Comparison of ENCODE assay signal across 9 cellular contexts in genomic region chr10:29619273-29619672, GRCh38. TPM values are rescaled to one million over a fixed set of nuclear protein-coding genes. Genes with fewer than 3 reads are reported as not detected.
DNase-seq lines count a peak whose midpoint lies in the region; ATAC-seq, FAIRE-seq and TF ChIP-seq lines count a peak whose summit lies in the region.
"Had no signal": no experiment of that assay in that cellular context is flagged by ENCODE, and none has a peak within 500 bp of the region (broad histone marks: within the 10 kb centered on the region; RNA-seq: fewer than 3 reads in every experiment).

No MANE protein-coding gene starts in this region.

- no peak for DNase-seq in Caco-2
- peak; percentile 43 for DNase-seq in RCC 7860 (ENCODE audit: low spot score)
- peak; percentile 58 to 66 for DNase-seq in foreskin fibroblast
- DNase-seq in ovary = no peak
- DNase-seq in occipital lobe (lab: John Stamatoyannopoulos, UW) = no peak
- no peak for DNase-seq in medulla oblongata (ENCODE audit: extremely low spot score)
- no peak for DNase-seq in activated T-helper 2 cell treated with anti-CD3 and anti-CD28 coated beads, Interferon-gamma antibody, Interleukin-2, Interleukin-4, amounts not matched to agents 10 μg/mL and 5 μg/mL and 100 μg/mL, durations not matched to agents 14 hours and 24 hours and 36 hours (ENCODE audit: low spot score)
- DNase-seq in CD8-positive, alpha-beta T cell = no peak
- DNase-seq: activated naive CD4-positive, alpha-beta T cell treated with anti-CD3 and anti-CD28 coated beads for 36 hours had no signal

- no peak for ATAC-seq in CD8-positive, alpha-beta T cell

- WGBS in ovary, 3 donors = 7 to 13% (median 10%) methylated on average over 5 of the region's 5 CpGs

- peak; percentile 77 for FAIRE-seq in RCC 7860 (lab: Jason Lieb, UNC)

- H3K4me1 ChIP-seq in Caco-2 (peaks cover 38% of the 10 kb centered on the region), ovary (ENCODE audit: insufficient read depth) (peaks cover 26% of the 10 kb centered on the region)
- no peaks in the 10 kb centered on the region for H3K4me1 ChIP-seq in CD8-positive, alpha-beta T cell (ENCODE audit: insufficient read depth, low read length)

- peak overlapping the region in 1 of 2 donors; percentile 96 for H3K27ac ChIP-seq in ovary
- H3K27ac ChIP-seq in CD8-positive, alpha-beta T cell (ENCODE audit: low read depth, low read length) = no peak overlapping the region

- BruUV-seq in Caco-2 (replicated peaks; lab: Mats Ljungman, UMichigan) = no TSS peak

- no peaks in the 10 kb centered on the region for H3K27me3 Mint-ChIP-seq in Caco-2 (ENCODE audit: insufficient read depth, unreplicated experiment)
- H3K27me3 Mint-ChIP-seq in activated T-helper 2 cell treated with anti-CD3 and anti-CD28 coated beads, Interferon-gamma antibody, Interleukin-2, Interleukin-4, amounts not matched to agents 10 μg/mL and 5 μg/mL and 100 μg/mL, durations not matched to agents 14 hours and 24 hours and 36 hours (ENCODE audit: low read depth) = no peaks in the 10 kb centered on the region
- no peaks in the 10 kb centered on the region for H3K27me3 Mint-ChIP-seq in CD8-positive, alpha-beta T cell (ENCODE audit: low read depth)

- TF ChIP-seq EP300 in ovary (IDR thresholded peaks at IDR 0.05) = no peak

- no peaks in the 10 kb centered on the region for H3K9me3 Mint-ChIP-seq in Caco-2 (ENCODE audit: unreplicated experiment)
- H3K9me3 Mint-ChIP-seq in activated T-helper 2 cell treated with anti-CD3 and anti-CD28 coated beads, Interferon-gamma antibody, Interleukin-2, Interleukin-4, amounts not matched to agents 10 μg/mL and 5 μg/mL and 100 μg/mL, durations not matched to agents 14 hours and 24 hours and 36 hours = peaks cover 2% of the 10 kb centered on the region
- H3K9me3 Mint-ChIP-seq in CD8-positive, alpha-beta T cell = no peaks in the 10 kb centered on the region

- peak overlapping the region; percentile 20 for H3K4me3 ChIP-seq in Caco-2 (ENCODE audit: low read depth, low read length)
- H3K4me3 ChIP-seq in foreskin fibroblast (ENCODE audit: low read depth in 1 of 2, low read length in 2 of 2) = no peak overlapping the region
- H3K4me3 ChIP-seq in ovary = peak overlapping the region; percentile 1
- H3K4me3 ChIP-seq in CD8-positive, alpha-beta T cell (ENCODE audit: low read depth, low read length) = no peak overlapping the region

- peaks cover 44% of the 10 kb centered on the region for H3K4me1 Mint-ChIP-seq in Caco-2 (ENCODE audit: low read depth, unreplicated experiment)
- no peaks in the 10 kb centered on the region for H3K4me1 Mint-ChIP-seq in activated T-helper 2 cell treated with anti-CD3 and anti-CD28 coated beads, Interferon-gamma antibody, Interleukin-2, Interleukin-4, amounts not matched to agents 10 μg/mL and 5 μg/mL and 100 μg/mL, durations not matched to agents 14 hours and 24 hours and 36 hours (ENCODE audit: low read depth)
- peaks cover 5% of the 10 kb centered on the region for H3K4me1 Mint-ChIP-seq in CD8-positive, alpha-beta T cell (ENCODE audit: low read depth)

- H3K36me3 ChIP-seq in Caco-2 (ENCODE audit: control insufficient read depth, insufficient read depth, low read length) (no peaks in the 10 kb centered on the region), ovary (no peaks in the 10 kb centered on the region)
- H3K36me3 ChIP-seq in CD8-positive, alpha-beta T cell (ENCODE audit: insufficient read depth, low read length) = no peaks in the 10 kb centered on the region

- CTCF ChIA-PET in Caco-2 (lab: Charles Lee) = interaction anchor here (0.6 to 2.1 kb wide), 7 partner anchors 10 to 117 kb away, joined by 3 to 11 read pairs (median 3); partner anchors contain the start of gene SVIL
- CTCF ChIA-PET in CD8-positive, alpha-beta T cell (lab: Charles Lee) = interaction anchor here (0.6 to 1.1 kb wide), 3 partner anchors 13 to 46 kb away, joined by 3 read pairs; no protein-coding TSS in a partner anchor

- TF ChIP-seq CTCF in Caco-2 (IDR thresholded peaks at IDR 0.05; ENCODE audit: insufficient read depth in 1 of 2, low read depth in 1 of 2, low read length in 1 of 2, severe bottlenecking in 1 of 2, unreplicated experiment in 1 of 2) = no peak
- TF ChIP-seq CTCF in foreskin fibroblast (IDR thresholded peaks at IDR 0.05; ENCODE audit: low read depth, low read length) = no peak
- TF ChIP-seq CTCF in ovary (IDR thresholded peaks at IDR 0.05) = no peak
- no peak for TF ChIP-seq CTCF in CD8-positive, alpha-beta T cell (IDR thresholded peaks at IDR 0.05)

- no peaks in the 10 kb centered on the region for H3K27me3 ChIP-seq in Caco-2 (replicated peaks; ENCODE audit: control insufficient read depth, insufficient read depth, low read length)
- H3K27me3 ChIP-seq in ovary = no peaks in the 10 kb centered on the region
- no peaks in the 10 kb centered on the region for H3K27me3 ChIP-seq in CD8-positive, alpha-beta T cell (ENCODE audit: insufficient read depth, low read length)

- POLR2A ChIA-PET in Caco-2 (lab: Charles Lee) = interaction anchor here (0.6 to 1.0 kb wide), 2 partner anchors 12 to 114 kb away, joined by 4 read pairs; no protein-coding TSS in a partner anchor
- POLR2A ChIA-PET in CD8-positive, alpha-beta T cell (lab: Charles Lee) = no interaction called here

- no peak for TF ChIP-seq POLR2A in ovary (IDR thresholded peaks at IDR 0.05)

- peak overlapping the region; percentile 71 for H3K4me3 Mint-ChIP-seq in Caco-2 (ENCODE audit: unreplicated experiment)
- no peak overlapping the region for H3K4me3 Mint-ChIP-seq in activated T-helper 2 cell treated with anti-CD3 and anti-CD28 coated beads, Interferon-gamma antibody, Interleukin-2, Interleukin-4, amounts not matched to agents 10 μg/mL and 5 μg/mL and 100 μg/mL, durations not matched to agents 14 hours and 24 hours and 36 hours (ENCODE audit: low read depth)
- H3K4me3 Mint-ChIP-seq in CD8-positive, alpha-beta T cell = no peak overlapping the region
- H3K4me3 Mint-ChIP-seq: activated naive CD4-positive, alpha-beta T cell treated with anti-CD3 and anti-CD28 coated beads for 36 hours had no signal

- intact Hi-C loops in Caco-2 (cut with micrococcal nuclease; ENCODE audit: unreplicated experiment) (loop anchor here (2.0 to 5.0 kb wide), 2 partner anchors 16 to 118 kb away; partner anchors contain the start of gene SVIL), ovary (cut with DNase I) (loop anchor here in 1 of 4 donors (10.0 kb wide), 1 partner anchor 266 kb away; no protein-coding TSS in a partner anchor)
- intact Hi-C loops in activated T-helper 2 cell treated with anti-CD3 and anti-CD28 coated beads, Interferon-gamma antibody, Interleukin-2, Interleukin-4, amounts not matched to agents 10 μg/mL and 5 μg/mL and 100 μg/mL, durations not matched to agents 14 hours and 24 hours and 36 hours (cut with micrococcal nuclease) = no loop called here
- intact Hi-C loops in CD8-positive, alpha-beta T cell (cut with DNase I, micrococcal nuclease) = no loop called here

- H3K9me3 ChIP-seq in Caco-2 (no peaks in the 10 kb centered on the region), ovary (no peaks in the 10 kb centered on the region)
- H3K9me3 ChIP-seq in CD8-positive, alpha-beta T cell (ENCODE audit: low read length) = no peaks in the 10 kb centered on the region

- H3K27ac Mint-ChIP-seq in Caco-2 (ENCODE audit: unreplicated experiment) = peak overlapping the region; percentile 73
- no peak overlapping the region for H3K27ac Mint-ChIP-seq in activated T-helper 2 cell treated with anti-CD3 and anti-CD28 coated beads, Interferon-gamma antibody, Interleukin-2, Interleukin-4, amounts not matched to agents 10 μg/mL and 5 μg/mL and 100 μg/mL, durations not matched to agents 14 hours and 24 hours and 36 hours
- H3K27ac Mint-ChIP-seq in CD8-positive, alpha-beta T cell = no peak overlapping the region

- H3K36me3 Mint-ChIP-seq in Caco-2 (ENCODE audit: insufficient read depth, unreplicated experiment) = peaks cover 5% of the 10 kb centered on the region
- no peaks in the 10 kb centered on the region for H3K36me3 Mint-ChIP-seq in activated T-helper 2 cell treated with anti-CD3 and anti-CD28 coated beads, Interferon-gamma antibody, Interleukin-2, Interleukin-4, amounts not matched to agents 10 μg/mL and 5 μg/mL and 100 μg/mL, durations not matched to agents 14 hours and 24 hours and 36 hours (ENCODE audit: low read depth)
- peaks cover 3% of the 10 kb centered on the region for H3K36me3 Mint-ChIP-seq in CD8-positive, alpha-beta T cell

RNA-seq across cellular contexts. Expression of gene SVIL, which starts 15.5 kb away (rescaled TPM):
- total RNA-seq in Caco-2 (2022) (54.4 and 70.1 TPM in 2 replicates), ovary (100 to 1,000 TPM in 5 of 7 donors, 10 to 100 TPM in 2; 49.9 to 225 (median 174) TPM), occipital lobe (14.5 TPM)
- polyA plus RNA-seq in ovary = 100 to 1,000 TPM in 1 of 2 donors, 10 to 100 TPM in 1; 52.9 to 107 TPM
- total RNA-seq in activated T-helper 2 cell treated with anti-CD3 and anti-CD28 coated beads, Interferon-gamma antibody, Interleukin-2, Interleukin-4, amounts not matched to agents 10 μg/mL and 5 μg/mL and 100 μg/mL, durations not matched to agents 14 hours and 24 hours and 36 hours = 9.8 and 16.5 TPM in 2 replicates
- total RNA-seq in CD8-positive, alpha-beta T cell = 10 to 100 TPM; 15.9 to 16.2 TPM

Comparison
In these comparisons a context has a peak if more than half of its experiments do, and no peak if none do; other contexts are left out.
1. DNase-seq: peak in RCC 7860 (single experiment) and foreskin fibroblast (2 of 2); none in Caco-2 (0 of 2), ovary (0 of 5), occipital lobe (single experiment), medulla oblongata (single experiment), activated T-helper 2 cell treated with anti-CD3 and anti-CD28 coated beads, Interferon-gamma antibody, Interleukin-2, Interleukin-4, amounts not matched to agents 10 μg/mL and 5 μg/mL and 100 μg/mL, durations not matched to agents 14 hours and 24 hours and 36 hours (single experiment) and CD8-positive, alpha-beta T cell (0 of 7).
2. H3K4me3 ChIP-seq: peak in Caco-2 (single experiment) and ovary (single experiment); none in foreskin fibroblast (0 of 2) and CD8-positive, alpha-beta T cell (single experiment).